ENCODE assay signal across 8 cellular contexts in genomic region chr3:73624363-73625123, GRCh38. TPM values are rescaled to one million over a fixed set of nuclear protein-coding genes. Genes with fewer than 3 reads are reported as not detected.
A peak's percentile ranks its signal among the peaks of the same experiment; 100 is the strongest.
DNase-seq lines count a peak whose midpoint lies in the region; ATAC-seq lines count a peak whose summit lies in the region.

Gene PDZRN3 (minus strand): TSS chr3:73624941.

- H3K4me3 Mint-ChIP-seq in activated T-helper 17 cell treated with anti-CD3 and anti-CD28 coated beads, Interleukin-2, amount 50 U/mL, for 72 hours: no peak within 1 kb of the TSS

- peaks cover 47% of the 10 kb centered on the region for H3K27me3 ChIP-seq in HUES48 (ENCODE audit: control insufficient read depth, insufficient read depth, low read length)

- no peaks in the 10 kb centered on the region for H3K4me1 Mint-ChIP-seq in activated T-helper 17 cell treated with anti-CD3 and anti-CD28 coated beads, Interleukin-2, amount 50 U/mL, for 72 hours

- H3K9ac ChIP-seq in HUES48 (ENCODE audit: low read depth, low read length): peak within 1 kb of the TSS; percentile 42

- no peak for ATAC-seq in activated T-helper 17 cell treated with anti-CD3 and anti-CD28 coated beads, Interleukin-2, amount 50 U/mL, for 72 hours (replicated peaks)
- ATAC-seq in HG02970 (IDR thresholded peaks at IDR 0.05; ENCODE audit: low FRiP score, unreplicated experiment): no peak

- no peaks in the 10 kb centered on the region for H3K36me3 Mint-ChIP-seq in activated T-helper 17 cell treated with anti-CD3 and anti-CD28 coated beads, Interleukin-2, amount 50 U/mL, for 72 hours (ENCODE audit: low read depth)

- H3K4me1 ChIP-seq in HUES48 (ENCODE audit: control insufficient read depth, insufficient read depth, low read length): peaks cover 22% of the 10 kb centered on the region

- peak within 1 kb of the TSS; percentile 7 for H3K27ac ChIP-seq in HUES48 (ENCODE audit: low read depth, low read length)

- peaks cover 6% of the 10 kb centered on the region for H3K27me3 Mint-ChIP-seq in activated T-helper 17 cell treated with anti-CD3 and anti-CD28 coated beads, Interleukin-2, amount 50 U/mL, for 72 hours

- H3K9me3 Mint-ChIP-seq in activated T-helper 17 cell treated with anti-CD3 and anti-CD28 coated beads, Interleukin-2, amount 50 U/mL, for 72 hours: no peaks in the 10 kb centered on the region

- H3K27ac Mint-ChIP-seq in activated T-helper 17 cell treated with anti-CD3 and anti-CD28 coated beads, Interleukin-2, amount 50 U/mL, for 72 hours: no peak within 1 kb of the TSS

- peak in 31 of 56 donors; percentile 3 to 63 (median 42) for DNase-seq in amygdala (lab: John Stamatoyannopoulos, UW)
- DNase-seq in hepatic stellate cell (ENCODE audit: low spot score): peak; percentile 69
- peak; percentile 92 for DNase-seq in retina
- DNase-seq in activated T-cell treated with anti-CD3 and anti-CD28 coated beads, Interleukin-2, amount 50 U/mL, for 1 hour: no peak
- DNase-seq in T-helper 9 cell: no peak

- peak within 1 kb of the TSS; percentile 76 for H3K4me3 ChIP-seq in HUES48 (ENCODE audit: low read depth, low read length)

- no peaks in the 10 kb centered on the region for H3K9me3 ChIP-seq in HUES48 (ENCODE audit: control insufficient read depth, insufficient read depth, low read length)

- H3K36me3 ChIP-seq in HUES48 (ENCODE audit: control insufficient read depth, insufficient read depth, low read length): no peaks in the 10 kb centered on the region

RNA-seq across cellular contexts. Expression of gene PDZRN3, which starts in this region (rescaled TPM):
- not detected for total RNA-seq in activated T-helper 17 cell treated with anti-CD3 and anti-CD28 coated beads, Interleukin-2, amount 50 U/mL, for 72 hours

Comparison
In these comparisons a context has a peak if more than half of its experiments do, and no peak if none do; other contexts are left out.
1. DNase-seq: peak in amygdala (31 of 56), hepatic stellate cell (single experiment) and retina (single experiment); none in activated T-cell treated with anti-CD3 and anti-CD28 coated beads, Interleukin-2, amount 50 U/mL, for 1 hour (single experiment) and T-helper 9 cell (single experiment).